34 cellular contexts compared by ENCODE assay signal in the genomic region with DNA sequence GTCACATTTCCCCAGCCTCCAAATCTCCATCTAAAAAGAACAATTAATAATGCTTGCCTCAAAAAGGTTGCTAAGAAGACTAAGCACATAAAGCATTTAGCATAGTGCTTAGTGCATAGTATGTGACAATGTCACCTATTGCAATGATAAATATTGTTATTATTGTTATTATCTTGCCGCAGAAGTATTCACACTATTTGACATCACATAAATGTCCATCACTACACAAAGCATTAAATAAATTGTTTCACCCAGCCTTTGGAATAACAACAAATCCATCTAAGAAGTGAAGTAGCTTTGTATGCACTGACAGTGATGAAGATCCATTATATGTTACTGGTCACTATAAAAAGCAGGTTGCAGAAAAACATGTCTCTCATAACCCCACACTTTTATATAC.
"Had no signal": no experiment of that assay in that cellular context is flagged by ENCODE, and none has a peak within 500 bp of the region (broad histone marks: within the 10 kb centered on the region; RNA-seq: fewer than 3 reads in every experiment).

No MANE protein-coding gene starts in this region.

- H3K36me3 ChIP-seq: MG63 had no signal

- DNase-seq: Karpas-422, Kasumi-1, MG63, MM.1S, MV-4-11, NCI-H1048, NCI-H1092, NCI-H1092 treated with DMSO at 0.1 percent for 48 hours, NCI-H1105, NCI-H1105 treated with DMSO at 0.1 percent for 48 hours, NCI-H1417, NCI-H1417 treated with DMSO at 0.1 percent for 48 hours, NCI-H1436, NCI-H1436 treated with DMSO at 0.1 percent for 48 hours, NCI-H146, NCI-H1694, NCI-H1694 treated with DMSO at 0.1 percent for 48 hours, NCI-H187, NCI-H187 treated with DMSO at 0.1 percent for 48 hours, NCI-H1930, NCI-H2029, NCI-H2029 treated with DMSO at 0.1 percent for 48 hours, NCI-H2081, NCI-H2081 treated with DMSO at 0.1 percent for 48 hours, NCI-H2107, NCI-H2171, NCI-H2171 treated with DMSO at 0.1 percent for 48 hours, NCI-H2227 treated with DMSO at 0.1 percent for 48 hours, NCI-H226, NCI-H345, NCI-H446, NCI-H446 treated with DMSO at 0.1 percent for 48 hours, NCI-H510A, NCI-H510A treated with DMSO at 0.1 percent for 48 hours had no signal

- H3K9me3 ChIP-seq: MG63 had no signal

- H3K27me3 ChIP-seq: MG63 had no signal

- H3K4me3 ChIP-seq: MG63 had no signal
